In genomic region chr1:182193908-182194550, GRCh38 we compare ENCODE assay signal across 12 cellular contexts.
DNase-seq lines count a peak whose midpoint lies in the region; ATAC-seq and TF ChIP-seq lines count a peak whose summit lies in the region.
"Had no signal": no experiment of that assay in that cellular context is flagged by ENCODE, and none has a peak within 500 bp of the region (broad histone marks: within the 10 kb centered on the region; RNA-seq: fewer than 3 reads in every experiment).

No MANE protein-coding gene starts in this region.

- TF ChIP-seq POLR2A in body of pancreas (IDR thresholded peaks at IDR 0.05) = no peak

- H3K27ac ChIP-seq in body of pancreas (no peak overlapping the region), lung (ENCODE audit: low read depth in 1 of 2, low read length in 1 of 2) (no peak overlapping the region)
- H3K27ac ChIP-seq in effector memory CD4-positive, alpha-beta T cell (ENCODE audit: insufficient read depth, low read length, poor library complexity, severe bottlenecking) = no peak overlapping the region
- H3K27ac ChIP-seq: Peyer's patch had no signal

- ATAC-seq in body of pancreas (peak; percentile 55), lung (ENCODE audit: insufficient read depth, low FRiP score) (peak; percentile 66)
- ATAC-seq: activated CD8-positive, alpha-beta memory T cell treated with anti-CD3 and anti-CD28 coated beads, Interleukin-2, amount 10 ng/mL, durations not matched to agents 7 days and 5 days had no signal

- H3K27me3 ChIP-seq in body of pancreas (no peaks in the 10 kb centered on the region), lung (ENCODE audit: control insufficient read depth, insufficient read depth) (no peaks in the 10 kb centered on the region)
- no peaks in the 10 kb centered on the region for H3K27me3 ChIP-seq in effector memory CD4-positive, alpha-beta T cell (replicated peaks; ENCODE audit: control insufficient read depth, insufficient read depth, low read length, poor library complexity, severe bottlenecking)
- H3K27me3 ChIP-seq: Peyer's patch had no signal

- TF ChIP-seq CTCF in AG09319 (IDR thresholded peaks at IDR 0.05; ENCODE audit: low read depth, low read length) (no peak), body of pancreas (IDR thresholded peaks at IDR 0.05) (no peak), lung (IDR thresholded peaks at IDR 0.05; ENCODE audit: control extremely low read depth, extremely low read depth) (no peak)

- intact Hi-C loops in body of pancreas (cut with DNase I) = no loop called here

- H3K36me3 ChIP-seq in body of pancreas (replicated peaks in 1 of 2; ENCODE audit: insufficient read depth in 1 of 2, low read depth in 2 of 2) (no peaks in the 10 kb centered on the region), lung (ENCODE audit: control insufficient read depth in 2 of 2, insufficient read depth in 2 of 2, low read length in 2 of 2) (no peaks in the 10 kb centered on the region)
- H3K36me3 ChIP-seq in effector memory CD4-positive, alpha-beta T cell (ENCODE audit: control insufficient read depth, insufficient read depth, low read length) = no peaks in the 10 kb centered on the region
- H3K36me3 ChIP-seq: Peyer's patch had no signal

- H3K4me1 ChIP-seq in body of pancreas = peaks cover 23% of the 10 kb centered on the region
- H3K4me1 ChIP-seq in lung (ENCODE audit: control insufficient read depth in 2 of 2, insufficient read depth in 2 of 2, low read length in 2 of 2) = peaks cover 0 to 10% of the 10 kb centered on the region in 2 donors
- H3K4me1 ChIP-seq in effector memory CD4-positive, alpha-beta T cell (ENCODE audit: control insufficient read depth, insufficient read depth, low read length, poor library complexity, severe bottlenecking) = no peaks in the 10 kb centered on the region
- H3K4me1 ChIP-seq: Peyer's patch had no signal

- DNase-seq in AG09319 (ENCODE audit: extremely low read depth, low read depth) = peak; percentile 86
- peak; percentile 95 for DNase-seq in LHCN-M2 (ENCODE audit: low read depth)
- peak in 2 of 4 donors; percentile 18 to 73 for DNase-seq in body of pancreas
- peak; percentile 41 for DNase-seq in lung (ENCODE audit: low spot score)
- no peak for DNase-seq in SW 1271 (lab: John Stamatoyannopoulos, UW)
- no peak for DNase-seq in retina
- no peak for DNase-seq in effector memory CD4-positive, alpha-beta T cell
- DNase-seq in NCI-H69 (lab: John Stamatoyannopoulos, UW) = no peak
- DNase-seq: activated CD8-positive, alpha-beta memory T cell treated with anti-CD3 and anti-CD28 coated beads, Interleukin-2, amount 10 ng/mL, durations not matched to agents 7 days and 5 days; activated naive CD8-positive, alpha-beta T cell treated with anti-CD3 and anti-CD28 coated beads, Interleukin-2, amount 10 ng/mL, durations not matched to agents 7 days and 5 days; effector CD4-positive, alpha-beta T cell had no signal

- no peaks in the 10 kb centered on the region for H3K9me3 ChIP-seq in body of pancreas
- H3K9me3 ChIP-seq in lung (ENCODE audit: control insufficient read depth in 2 of 2, insufficient read depth in 1 of 2, low read length in 1 of 2) = no peaks in the 10 kb centered on the region
- H3K9me3 ChIP-seq in effector memory CD4-positive, alpha-beta T cell (ENCODE audit: control insufficient read depth, low read length) = no peaks in the 10 kb centered on the region
- H3K9me3 ChIP-seq: Peyer's patch had no signal

- H3K4me3 ChIP-seq in body of pancreas (no peak overlapping the region), lung (no peak overlapping the region)
- no peak overlapping the region for H3K4me3 ChIP-seq in effector memory CD4-positive, alpha-beta T cell (ENCODE audit: insufficient read depth, low read depth, low read length, poor library complexity, severe bottlenecking)
- H3K4me3 ChIP-seq: Peyer's patch had no signal

- WGBS in body of pancreas, 2 donors = 80 to 90% methylated on average over 4 of the region's 4 CpGs
- 71 to 76% methylated on average over 4 of the region's 4 CpGs for WGBS in lung, 2 donors

Comparison
In these comparisons a context has a peak if more than half of its experiments do, and no peak if none do; other contexts are left out.
1. DNase-seq: peak in AG09319 (single experiment), LHCN-M2 (single experiment) and lung (single experiment); none in SW 1271 (0 of 2), retina (single experiment), effector memory CD4-positive, alpha-beta T cell (0 of 3) and NCI-H69 (single experiment).